In genomic region chr15:48536681-48537091, GRCh38 we compare ENCODE assay signal across 15 cellular contexts.
A peak's percentile ranks its signal among the peaks of the same experiment; 100 is the strongest.
DNase-seq lines count a peak whose midpoint lies in the region; ATAC-seq and TF ChIP-seq lines count a peak whose summit lies in the region.
"Had no signal": no experiment of that assay in that cellular context is flagged by ENCODE, and none has a peak within 500 bp of the region (broad histone marks: within the 10 kb centered on the region; RNA-seq: fewer than 3 reads in every experiment).

No MANE protein-coding gene starts in this region.

- H3K27ac Mint-ChIP-seq in nephron, result peak overlapping the region; percentile 95 to 99 (median 98)
- H3K27ac Mint-ChIP-seq: activated CD4-positive, alpha-beta memory T cell treated with anti-CD3 and anti-CD28 coated beads, Interleukin-2, amount 10 ng/mL, durations not matched to agents 7 days and 5 days; memory B cell had no signal

- intact Hi-C loops in ascending aorta (cut with DNase I), result loop anchor here (5.0 kb wide), 1 partner anchor 111 kb away; the partner anchor contains the start of gene FBN1

- H3K27ac ChIP-seq in ascending aorta (peak overlapping the region; percentile 6 to 36), gastroesophageal sphincter (peak overlapping the region; percentile 59 to 75 (median 66))

- no peak for TF ChIP-seq EP300 in gastroesophageal sphincter (IDR thresholded peaks at IDR 0.05)

- ATAC-seq in gastroesophageal sphincter, result peak; percentile 42
- no peak for ATAC-seq in HG03460 (IDR thresholded peaks at IDR 0.05; ENCODE audit: unreplicated experiment)

- H3K27me3 ChIP-seq in ascending aorta, result no peaks in the 10 kb centered on the region
- H3K27me3 ChIP-seq in gastroesophageal sphincter, result no peaks in the 10 kb centered on the region
- H3K27me3 ChIP-seq: ovary, suprapubic skin had no signal

- TF ChIP-seq POLR2A in gastroesophageal sphincter (IDR thresholded peaks at IDR 0.05), result no peak

- no peaks in the 10 kb centered on the region for H3K27me3 Mint-ChIP-seq in nephron (ENCODE audit: low read depth)

- H3K36me3 Mint-ChIP-seq in nephron (ENCODE audit: low read depth), result peaks cover 4% of the 10 kb centered on the region
- H3K36me3 Mint-ChIP-seq: memory B cell had no signal

- H3K9me3 Mint-ChIP-seq in nephron, result no peaks in the 10 kb centered on the region
- H3K9me3 Mint-ChIP-seq: activated CD4-positive, alpha-beta memory T cell treated with anti-CD3 and anti-CD28 coated beads, Interleukin-2, amount 10 ng/mL, durations not matched to agents 7 days and 5 days; memory B cell had no signal

- H3K36me3 ChIP-seq in ascending aorta, result peaks cover 0 to 7% of the 10 kb centered on the region in 2 donors
- peaks cover 0 to 10% of the 10 kb centered on the region in 2 donors for H3K36me3 ChIP-seq in gastroesophageal sphincter
- H3K36me3 ChIP-seq: ovary, suprapubic skin had no signal

- H3K9me3 ChIP-seq in ascending aorta, result no peaks in the 10 kb centered on the region
- H3K9me3 ChIP-seq in gastroesophageal sphincter, result no peaks in the 10 kb centered on the region
- H3K9me3 ChIP-seq: ovary, suprapubic skin had no signal

- H3K4me1 Mint-ChIP-seq in nephron, result peaks cover 85% of the 10 kb centered on the region
- H3K4me1 Mint-ChIP-seq: activated CD4-positive, alpha-beta memory T cell treated with anti-CD3 and anti-CD28 coated beads, Interleukin-2, amount 10 ng/mL, durations not matched to agents 7 days and 5 days; memory B cell had no signal

- 12 to 13% methylated on average over 3 of the region's 3 CpGs for WGBS in gastroesophageal sphincter (ENCODE audit: low coverage in 1 of 2), 2 donors

- H3K4me3 ChIP-seq in AG10803 (ENCODE audit: low read length), result no peak overlapping the region
- H3K4me3 ChIP-seq in ascending aorta, result no peak overlapping the region
- no peak overlapping the region for H3K4me3 ChIP-seq in gastroesophageal sphincter
- H3K4me3 ChIP-seq: ovary, suprapubic skin had no signal

- TF ChIP-seq CTCF in AG10803 (conservative IDR thresholded peaks at IDR 0.05; ENCODE audit: low read length), result no peak
- TF ChIP-seq CTCF in ascending aorta (IDR thresholded peaks at IDR 0.05), result no peak
- TF ChIP-seq CTCF in gastroesophageal sphincter (IDR thresholded peaks at IDR 0.05), result no peak
- no peak for TF ChIP-seq CTCF in nephron (IDR thresholded peaks at IDR 0.05; ENCODE audit: unreplicated experiment in 3 of 3)

- peak; percentile 71 for DNase-seq in AG10803 (ENCODE audit: low read depth)
- no peak for DNase-seq in ascending aorta (ENCODE audit: low spot score in 2 of 2)
- no peak for DNase-seq in activated CD4-positive, alpha-beta T cell treated with anti-CD3 and anti-CD28 coated beads for 4 hours
- DNase-seq in stimulated activated CD4-positive, alpha-beta T cell treated with anti-CD3 and anti-CD28 coated beads, Interleukin-15, amount 100 ng/mL, for 24 hours, result no peak
- DNase-seq in amygdala (lab: John Stamatoyannopoulos, UW), result no peak
- DNase-seq: activated CD4-positive, alpha-beta memory T cell treated with anti-CD3 and anti-CD28 coated beads, Interleukin-2, amount 10 ng/mL, durations not matched to agents 7 days and 5 days; DMS153; hippocampal formation; SHP77 treated with DMSO at 0.1 percent for 48 hours had no signal

- peak overlapping the region in 2 of 3 experiments; percentile 66 to 70 for H3K4me3 Mint-ChIP-seq in nephron
- H3K4me3 Mint-ChIP-seq: activated CD4-positive, alpha-beta memory T cell treated with anti-CD3 and anti-CD28 coated beads, Interleukin-2, amount 10 ng/mL, durations not matched to agents 7 days and 5 days; memory B cell had no signal

- H3K4me1 ChIP-seq in ascending aorta (peaks cover 0 to 5% of the 10 kb centered on the region in 2 donors), gastroesophageal sphincter (peaks cover 41 to 91% (median 49%) of the 10 kb centered on the region in 3 donors)
